In the genomic region with DNA sequence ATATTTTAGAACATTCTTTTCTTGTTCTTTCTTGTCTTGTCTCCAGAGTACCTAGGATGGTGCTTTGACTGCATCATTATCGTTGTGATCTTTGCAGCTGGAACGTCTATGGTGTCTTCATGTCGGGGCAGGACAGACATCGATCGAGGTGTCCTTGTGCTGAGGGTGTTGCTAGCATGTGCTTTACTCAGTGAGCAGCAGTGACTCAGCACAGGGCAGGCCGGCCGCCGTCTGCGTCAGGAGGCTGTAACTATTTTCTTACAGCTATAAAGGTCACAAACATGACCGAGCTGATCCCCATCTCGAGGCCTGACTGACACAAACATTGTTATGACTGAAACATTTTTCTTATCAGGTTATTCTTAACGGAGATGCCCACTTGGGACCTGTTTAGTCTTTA, we compare ENCODE assay signal across 2 cellular contexts.
TF ChIP-seq lines count a peak whose summit lies in the region.

No MANE protein-coding gene starts in this region.

TF ChIP-seq in HepG2, 621 proteins besides CTCF, POLR2A, EP300 and RAD21 (continues in another document):
- TF ChIP-seq ZNF468 (CRISPR knock-in tag; IDR thresholded peaks at IDR 0.05) (no peak), MBNL3 (CRISPR knock-in tag; conservative IDR thresholded peaks at IDR 0.05) (no peak), SALL1 (CRISPR knock-in tag; IDR thresholded peaks at IDR 0.05) (peak; percentile 87), ZNF576 (CRISPR knock-in tag; IDR thresholded peaks at IDR 0.05) (no peak), ZNF879 (CRISPR knock-in tag; IDR thresholded peaks at IDR 0.05) (no peak), MIXL1 (CRISPR knock-in tag; IDR thresholded peaks at IDR 0.05) (no peak), RBM22 (optimal IDR thresholded peaks at IDR 0.05; ENCODE audit: low read length) (no peak), KLF11 (CRISPR knock-in tag; IDR thresholded peaks at IDR 0.05) (no peak), SIN3A (IDR thresholded peaks at IDR 0.05; ENCODE audit: borderline replicate concordance, low read depth, low read length) (no peak), DNMT1 (CRISPR knock-in tag; IDR thresholded peaks at IDR 0.05) (no peak), HOXD1 (CRISPR knock-in tag; IDR thresholded peaks at IDR 0.05) (no peak), THAP11 (CRISPR knock-in tag; IDR thresholded peaks at IDR 0.05) (no peak), XRCC5 (optimal IDR thresholded peaks at IDR 0.05; ENCODE audit: low read length) (no peak), SNRNP70 (IDR thresholded peaks at IDR 0.05; ENCODE audit: low read depth, low read length) (no peak), REPIN1 (CRISPR knock-in tag; IDR thresholded peaks at IDR 0.05; ENCODE audit: borderline replicate concordance, low read depth) (no peak), ELK4 (CRISPR knock-in tag; IDR thresholded peaks at IDR 0.05; ENCODE audit: borderline replicate concordance) (no peak), MLLT10 (CRISPR knock-in tag; IDR thresholded peaks at IDR 0.05) (no peak), EED (CRISPR knock-in tag; IDR thresholded peaks at IDR 0.05) (peak; percentile 85; the same call in 1 of the 2 replicates), MIER2 (CRISPR knock-in tag; IDR thresholded peaks at IDR 0.05) (no peak), ZSCAN30 (CRISPR knock-in tag; IDR thresholded peaks at IDR 0.05) (no peak), BCL3 (CRISPR knock-in tag; IDR thresholded peaks at IDR 0.05) (no peak; the same call in 1 of the 2 replicates), PRPF4 (IDR thresholded peaks at IDR 0.05; ENCODE audit: low read depth, low read length, poor library complexity, severe bottlenecking) (no peak), ARNT2 (CRISPR knock-in tag; IDR thresholded peaks at IDR 0.05; ENCODE audit: low read depth) (no peak), PAF1 (CRISPR knock-in tag; IDR thresholded peaks at IDR 0.05) (no peak), ZFP36L2 (CRISPR knock-in tag; IDR thresholded peaks at IDR 0.05) (no peak), U2AF1 (optimal IDR thresholded peaks at IDR 0.05; ENCODE audit: low read depth, low read length) (no peak), KLF6 (CRISPR knock-in tag; IDR thresholded peaks at IDR 0.05) (peak; percentile 85; the same call in 1 of the 2 replicates), TEAD3 (CRISPR knock-in tag; optimal IDR thresholded peaks at IDR 0.05; ENCODE audit: borderline replicate concordance) (no peak), HMGA1 (CRISPR knock-in tag; conservative IDR thresholded peaks at IDR 0.05) (no peak), FOXJ3 (CRISPR knock-in tag; IDR thresholded peaks at IDR 0.05; ENCODE audit: borderline replicate concordance) (no peak), GTF2F1 (IDR thresholded peaks at IDR 0.05; ENCODE audit: low read length) (no peak), JDP2 (CRISPR knock-in tag; IDR thresholded peaks at IDR 0.05; ENCODE audit: borderline replicate concordance) (no peak), FOXA3 (CRISPR knock-in tag; IDR thresholded peaks at IDR 0.05) (no peak)
- TF ChIP-seq, protein P1, sequence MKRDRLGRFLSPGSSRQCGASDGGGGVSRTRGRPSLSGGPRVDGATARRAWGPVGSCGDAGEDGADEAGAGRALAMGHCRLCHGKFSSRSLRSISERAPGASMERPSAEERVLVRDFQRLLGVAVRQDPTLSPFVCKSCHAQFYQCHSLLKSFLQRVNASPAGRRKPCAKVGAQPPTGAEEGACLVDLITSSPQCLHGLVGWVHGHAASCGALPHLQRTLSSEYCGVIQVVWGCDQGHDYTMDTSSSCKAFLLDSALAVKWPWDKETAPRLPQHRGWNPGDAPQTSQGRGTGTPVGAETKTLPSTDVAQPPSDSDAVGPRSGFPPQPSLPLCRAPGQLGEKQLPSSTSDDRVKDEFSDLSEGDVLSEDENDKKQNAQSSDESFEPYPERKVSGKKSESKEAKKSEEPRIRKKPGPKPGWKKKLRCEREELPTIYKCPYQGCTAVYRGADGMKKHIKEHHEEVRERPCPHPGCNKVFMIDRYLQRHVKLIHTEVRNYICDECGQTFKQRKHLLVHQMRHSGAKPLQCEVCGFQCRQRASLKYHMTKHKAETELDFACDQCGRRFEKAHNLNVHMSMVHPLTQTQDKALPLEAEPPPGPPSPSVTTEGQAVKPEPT (CRISPR knock-in tag; IDR thresholded peaks at IDR 0.05; ENCODE audit: low read depth), result 0 out of 2 replicates have a peak, but pooled peaks have one; percentile 48
- TF ChIP-seq, protein P2, sequence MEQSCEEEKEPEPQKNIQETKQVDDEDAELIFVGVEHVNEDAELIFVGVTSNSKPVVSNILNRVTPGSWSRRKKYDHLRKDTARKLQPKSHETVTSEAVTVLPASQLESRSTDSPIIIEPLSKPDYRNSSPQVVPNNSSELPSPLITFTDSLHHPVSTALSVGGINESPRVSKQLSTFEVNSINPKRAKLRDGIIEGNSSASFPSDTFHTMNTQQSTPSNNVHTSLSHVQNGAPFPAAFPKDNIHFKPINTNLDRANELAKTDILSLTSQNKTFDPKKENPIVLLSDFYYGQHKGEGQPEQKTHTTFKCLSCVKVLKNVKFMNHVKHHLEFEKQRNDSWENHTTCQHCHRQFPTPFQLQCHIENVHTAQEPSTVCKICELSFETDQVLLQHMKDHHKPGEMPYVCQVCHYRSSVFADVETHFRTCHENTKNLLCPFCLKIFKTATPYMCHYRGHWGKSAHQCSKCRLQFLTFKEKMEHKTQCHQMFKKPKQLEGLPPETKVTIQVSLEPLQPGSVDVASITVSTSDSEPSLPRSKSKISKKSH (CRISPR knock-in tag; IDR thresholded peaks at IDR 0.05; ENCODE audit: borderline replicate concordance), result peak; percentile 49; the same call in 1 of the 2 replicates

TF ChIP-seq in H1, 55 proteins besides CTCF, POLR2A, EP300 and RAD21:
- TF ChIP-seq, protein P3, sequence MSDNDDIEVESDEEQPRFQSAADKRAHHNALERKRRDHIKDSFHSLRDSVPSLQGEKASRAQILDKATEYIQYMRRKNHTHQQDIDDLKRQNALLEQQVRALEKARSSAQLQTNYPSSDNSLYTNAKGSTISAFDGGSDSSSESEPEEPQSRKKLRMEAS (IDR thresholded peaks at IDR 0.05), result peak; percentile 44; the same call in 1 of the 2 replicates
- no peak for TF ChIP-seq KDM1A (IDR thresholded peaks at IDR 0.05; ENCODE audit: borderline replicate concordance, low read length)
